Comparison of ENCODE assay signal across 27 cellular contexts in genomic region chr1:39615086-39615662, GRCh38. TPM values are rescaled to one million over a fixed set of nuclear protein-coding genes. Genes with fewer than 3 reads are reported as not detected.
A peak's percentile ranks its signal among the peaks of the same experiment; 100 is the strongest.
DNase-seq lines count a peak whose midpoint lies in the region; ATAC-seq lines count a peak whose summit lies in the region.
"Had no signal": no experiment of that assay in that cellular context is flagged by ENCODE, and none has a peak within 500 bp of the region (broad histone marks: within the 10 kb centered on the region; RNA-seq: fewer than 3 reads in every experiment).

No MANE protein-coding gene starts in this region.

- DNase-seq in NCI-H2081 (lab: John Stamatoyannopoulos, UW), result peak; percentile 11 to 34
- no peak for DNase-seq in NCI-H2081 treated with DMSO at 0.1 percent for 48 hours (lab: John Stamatoyannopoulos, UW)
- peak; percentile 68 for DNase-seq in H7
- peak; percentile 90 for DNase-seq in NCI-H748 (lab: John Stamatoyannopoulos, UW; ENCODE audit: unreplicated experiment)
- DNase-seq in iPS-NIHi11 (ENCODE audit: low spot score), result peak; percentile 18
- DNase-seq: activated B cell treated with CpG ODN at 0.5 μM for 24 hours; activated CD4-positive, alpha-beta T cell treated with anti-CD3 and anti-CD28 coated beads, Interleukin-2, amount 50 U/mL, for 1 hour; activated CD8-positive, alpha-beta memory T cell treated with anti-CD3 and anti-CD28 coated beads, Interleukin-2, amount 10 ng/mL, durations not matched to agents 7 days and 5 days; activated naive CD4-positive, alpha-beta T cell; activated T-cell treated with anti-CD3 and anti-CD28 coated beads, Interleukin-2, amount 50 U/mL, for 48 hours; COR-L47; dermis blood vessel endothelial cell; esophagus squamous epithelium; foreskin melanocyte; GOT3; heart right ventricle; NCI-H1048; NK-92 treated with Interleukin-12 subunit alpha and Interleukin-12 subunit beta, amount 100 ng/mL, for 24 hours; PC-3; stimulated activated CD4-positive, alpha-beta T cell treated with anti-CD3 and anti-CD28 coated beads, Interleukin-2, amount 100 ng/mL, for 24 hours; transverse colon had no signal

- peaks cover 9% of the 10 kb centered on the region; the same call in 1 of the 2 replicates for H3K27me3 ChIP-seq in H7 (ENCODE audit: control insufficient read depth, insufficient read depth, low read length)
- H3K27me3 ChIP-seq: BLaER1 treated with 17β-estradiol and CSF1 and Interleukin-3, amounts not matched to agents 10 nM and 100 nM; right atrium auricular region; transverse colon had no signal

- no peak for ATAC-seq in HG03457 (IDR thresholded peaks at IDR 0.05; ENCODE audit: unreplicated experiment)
- no peak for ATAC-seq in GM21447 (IDR thresholded peaks at IDR 0.05; ENCODE audit: unreplicated experiment)
- ATAC-seq: activated CD8-positive, alpha-beta memory T cell treated with anti-CD3 and anti-CD28 coated beads, Interleukin-2, amount 10 ng/mL, durations not matched to agents 7 days and 5 days; heart right ventricle; PC-3; Right ventricle myocardium inferior had no signal

- no peak overlapping the region for H3K4me3 ChIP-seq in H7 (ENCODE audit: insufficient read depth, low read depth, low read length)
- H3K4me3 ChIP-seq: BLaER1 treated with 17β-estradiol and CSF1 and Interleukin-3, amounts not matched to agents 10 nM and 100 nM; esophagus squamous epithelium; heart right ventricle; neural progenitor cell; right atrium auricular region; transverse colon had no signal

- H3K36me3 ChIP-seq in H7 (replicated peaks; ENCODE audit: control insufficient read depth, insufficient read depth, low read length), result no peaks in the 10 kb centered on the region
- H3K36me3 ChIP-seq: BLaER1 treated with 17β-estradiol and CSF1 and Interleukin-3, amounts not matched to agents 10 nM and 100 nM; esophagus squamous epithelium; neural progenitor cell; right atrium auricular region; transverse colon had no signal

RNA-seq across cellular contexts. Expression of gene HEYL, which starts 24.3 kb away (rescaled TPM):
- 0.63 and 0.94 TPM in 2 replicates for total RNA-seq in H7 (2014; rRNA removed; shearing (Covaris generic))
- total RNA-seq: activated B cell treated with CpG ODN at 0.5 μM for 24 hours; activated CD8-positive, alpha-beta memory T cell treated with anti-CD3 and anti-CD28 coated beads, Interleukin-2, amount 10 ng/mL, durations not matched to agents 7 days and 5 days; PC-3 had no signal

RNA-seq across cellular contexts. Expression of gene PABPC4, which starts 38.6 kb away (rescaled TPM):
- total RNA-seq in H7 (2014; rRNA removed; shearing (Covaris generic)), result 185 and 193 TPM in 2 replicates

RNA-seq across cellular contexts. Expression of gene NT5C1A, which starts 56.7 kb away (rescaled TPM):
- total RNA-seq in H7 (2014; rRNA removed; shearing (Covaris generic)), result not detected in 2 replicates
- total RNA-seq: activated B cell treated with CpG ODN at 0.5 μM for 24 hours, dermis blood vessel endothelial cell, esophagus squamous epithelium, PC-3, transverse colon had no signal
